Comparison of ENCODE assay signal across 1 cellular context in genomic region chr1:228148196-228148861, GRCh38.
TF ChIP-seq lines count a peak whose summit lies in the region.

No MANE protein-coding gene starts in this region.

TF ChIP-seq in IMR-90, 13 proteins besides CTCF, POLR2A, EP300 and RAD21:
- no peak for TF ChIP-seq RFX5 (IDR thresholded peaks at IDR 0.05; ENCODE audit: low read depth, low read length)
- no peak for TF ChIP-seq MXI1 (IDR thresholded peaks at IDR 0.05; ENCODE audit: borderline replicate concordance, low read depth, low read length)
- no peak for TF ChIP-seq FOS (IDR thresholded peaks at IDR 0.05; ENCODE audit: low read depth, low read length)
- no peak for TF ChIP-seq RCOR1 (IDR thresholded peaks at IDR 0.05; ENCODE audit: insufficient replicate concordance, low read length)
- TF ChIP-seq BHLHE40 (IDR thresholded peaks at IDR 0.05; ENCODE audit: low read depth, low read length) = no peak
- no peak for TF ChIP-seq ELK1 (IDR thresholded peaks at IDR 0.05; ENCODE audit: borderline replicate concordance, low read depth, low read length)
- TF ChIP-seq CHD1 (IDR thresholded peaks at IDR 0.05; ENCODE audit: low read depth, low read length) = no peak
- no peak for TF ChIP-seq USF2 (IDR thresholded peaks at IDR 0.05; ENCODE audit: low read depth, low read length)
- TF ChIP-seq MAFK (IDR thresholded peaks at IDR 0.05; ENCODE audit: low read depth, low read length) = no peak
- no peak for TF ChIP-seq NFE2L2 (IDR thresholded peaks at IDR 0.05; ENCODE audit: low read depth, low read length)
- TF ChIP-seq CEBPB (IDR thresholded peaks at IDR 0.05; ENCODE audit: low read depth, low read length) = no peak
- TF ChIP-seq MAZ (IDR thresholded peaks at IDR 0.05; ENCODE audit: borderline replicate concordance, low read depth, low read length) = no peak
- TF ChIP-seq SMC3 (IDR thresholded peaks at IDR 0.05; ENCODE audit: low read depth, low read length) = no peak
TF ChIP-seq in IMR-90: peak in this region for 0.
